In genomic region chr3:13023251-13024055, GRCh38 we compare ENCODE assay signal across 10 cellular contexts. TPM values are rescaled to one million over a fixed set of nuclear protein-coding genes. Genes with fewer than 3 reads are reported as not detected.
A peak's percentile ranks its signal among the peaks of the same experiment; 100 is the strongest.
DNase-seq lines count a peak whose midpoint lies in the region; ATAC-seq, FAIRE-seq and TF ChIP-seq lines count a peak whose summit lies in the region.
"Had no signal": no experiment of that assay in that cellular context is flagged by ENCODE, and none has a peak within 500 bp of the region (broad histone marks: within the 10 kb centered on the region; RNA-seq: fewer than 3 reads in every experiment).

No MANE protein-coding gene starts in this region.

- TF ChIP-seq CTCF in ascending aorta (IDR thresholded peaks at IDR 0.05) (no peak), D721Med (IDR thresholded peaks at IDR 0.05; ENCODE audit: insufficient read depth, missing control alignments) (no peak)

- H3K9me3 ChIP-seq in ascending aorta: no peaks in the 10 kb centered on the region
- H3K9me3 ChIP-seq: transverse colon had no signal

- H3K4me1 ChIP-seq in ascending aorta: peaks cover 18 to 47% of the 10 kb centered on the region in 2 donors

- no peak overlapping the region for H3K4me3 ChIP-seq in ascending aorta
- H3K4me3 ChIP-seq: transverse colon had no signal

- ATAC-seq in HG02852 (IDR thresholded peaks at IDR 0.05; ENCODE audit: unreplicated experiment): peak; percentile 16

- no peak for FAIRE-seq in D721Med (lab: Jason Lieb, UNC)
- FAIRE-seq: G401.6 had no signal

- intact Hi-C loops in ascending aorta (cut with DNase I): loop anchor here (2.0 kb wide), 1 partner anchor 49 kb away; the partner anchor contains the start of gene IQSEC1
- intact Hi-C loops in posterior vena cava (cut with DNase I): no loop called here

- DNase-seq in EL (peak; percentile 33), ascending aorta (ENCODE audit: low spot score in 2 of 2) (no peak), posterior vena cava (ENCODE audit: low spot score) (peak; percentile 40), D721Med (ENCODE audit: insufficient read length, low spot score) (no peak), NCI-H187 (lab: John Stamatoyannopoulos, UW) (no peak), LoVo (ENCODE audit: low spot score) (no peak), mucosa of gallbladder (ENCODE audit: low spot score) (no peak)
- DNase-seq: transverse colon had no signal

- peak overlapping the region; percentile 74 to 88 for H3K27ac ChIP-seq in ascending aorta

- H3K27me3 ChIP-seq in ascending aorta: no peaks in the 10 kb centered on the region
- H3K27me3 ChIP-seq: transverse colon had no signal

- no peaks in the 10 kb centered on the region for H3K36me3 ChIP-seq in ascending aorta
- H3K36me3 ChIP-seq: transverse colon had no signal

RNA-seq across cellular contexts. Expression of gene IQSEC1, which starts 49.8 kb away (rescaled TPM):
- 148 TPM for total RNA-seq in ascending aorta
- total RNA-seq in posterior vena cava: 10 to 100 TPM; 53.5 to 60.7 TPM
- 49.8 TPM for total RNA-seq in mucosa of gallbladder

Comparison
In these comparisons a context has a peak if more than half of its experiments do, and no peak if none do; other contexts are left out.
1. DNase-seq: peak in EL (single experiment) and posterior vena cava (single experiment); none in ascending aorta (0 of 2), D721Med (single experiment), NCI-H187 (0 of 2), LoVo (single experiment) and mucosa of gallbladder (single experiment).